ENCODE assay signal across 1 cellular context in genomic region chr3:184176377-184177330, GRCh38.
TF ChIP-seq lines count a peak whose summit lies in the region.

No MANE protein-coding gene starts in this region.

TF ChIP-seq in K562, 482 proteins besides CTCF, POLR2A, EP300 and RAD21 (continues in another document):
- TF ChIP-seq ZC3H8 (IDR thresholded peaks at IDR 0.05) (no peak), IRF2 (CRISPR knock-in tag; IDR thresholded peaks at IDR 0.05) (no peak), POLR2H (tag; IDR thresholded peaks at IDR 0.05; ENCODE audit: low read depth) (peak; percentile 32; the same call in 1 of the 2 replicates), POLR2G (IDR thresholded peaks at IDR 0.05; ENCODE audit: low read depth, low read length) (peak; percentile 50), ATF7 (IDR thresholded peaks at IDR 0.05) (peak; percentile 49; the same call in 1 of the 2 replicates), ELK3 (CRISPR knock-in tag; IDR thresholded peaks at IDR 0.05) (no peak), RBFOX2 (IDR thresholded peaks at IDR 0.05; ENCODE audit: low read depth, low read length) (peak; percentile 63), ETV5 (CRISPR knock-in tag; IDR thresholded peaks at IDR 0.05; ENCODE audit: low read depth) (peak; percentile 61; the same call in 1 of the 2 replicates), SIN3A (IDR thresholded peaks at IDR 0.05; ENCODE audit: borderline replicate concordance in 2 of 2, control insufficient read depth in 1 of 2, low read depth in 2 of 2, low read length in 2 of 2) (0 out of 4 replicates have a peak, but pooled peaks of 1 of the 2 experiments have one; percentile 11), C11orf30 (IDR thresholded peaks at IDR 0.05; ENCODE audit: low read depth) (no peak), FIP1L1 (IDR thresholded peaks at IDR 0.05; ENCODE audit: low read depth, low read length, poor library complexity, severe bottlenecking) (no peak), PHF8 (IDR thresholded peaks at IDR 0.05; ENCODE audit: borderline replicate concordance, low read length) (peak; percentile 45; the same call in 1 of the 2 replicates), HMBOX1 (IDR thresholded peaks at IDR 0.05) (no peak), E2F6 (IDR thresholded peaks at IDR 0.05; ENCODE audit: borderline replicate concordance in 1 of 2, extremely low read depth in 1 of 2, insufficient read depth in 1 of 2, insufficient read length in 1 of 2, low read depth in 1 of 2, low read length in 1 of 2, poor library complexity in 1 of 2, severe bottlenecking in 1 of 2) (peak in 1 of 2 experiments; percentile 26), GABPA (tag; conservative IDR thresholded peaks at IDR 0.05; ENCODE audit: low read depth) (peak; percentile 33; the same call in 1 of the 2 replicates), HDAC1 (IDR thresholded peaks at IDR 0.05) (peak in 1 of 2 experiments; percentile 20; a peak in 1 of 4 replicates), UBTF (IDR thresholded peaks at IDR 0.05; ENCODE audit: borderline replicate concordance in 1 of 2, low read depth in 2 of 2, low read length in 2 of 2) (peak; percentile 31 to 70; a peak in 2 of 4 replicates), ETV1 (tag; conservative IDR thresholded peaks at IDR 0.05; ENCODE audit: low read depth) (peak; percentile 27; the same call in 1 of the 2 replicates), JUND (IDR thresholded peaks at IDR 0.05; ENCODE audit: borderline replicate concordance, low read depth, low read length) (peak; percentile 81), JUND (tag; IDR thresholded peaks at IDR 0.05; ENCODE audit: borderline replicate concordance, low read depth, low read length) (peak; percentile 51; the same call in 1 of the 3 replicates), ATF1 (CRISPR knock-in tag; IDR thresholded peaks at IDR 0.05) (no peak), ATF1 (tag; IDR thresholded peaks at IDR 0.05) (peak; percentile 25; the same call in 1 of the 2 replicates), TFAP4 (CRISPR knock-in tag; IDR thresholded peaks at IDR 0.05; ENCODE audit: borderline replicate concordance) (peak; percentile 53; the same call in 1 of the 2 replicates), ZBTB9 (CRISPR knock-in tag; IDR thresholded peaks at IDR 0.05) (no peak), TAL1 (IDR thresholded peaks at IDR 0.05) (no peak), SMARCA4 (IDR thresholded peaks at IDR 0.05) (0 out of 2 replicates have a peak, but pooled peaks have one; percentile 19), PRDM10 (IDR thresholded peaks at IDR 0.05; ENCODE audit: partially characterized antibody) (peak; percentile 76), E2F5 (CRISPR knock-in tag; IDR thresholded peaks at IDR 0.05) (no peak), POLR2AphosphoS5 (IDR thresholded peaks at IDR 0.05; ENCODE audit: control insufficient read depth, insufficient read depth, low read depth, low read length) (peak; percentile 31; the same call in 1 of the 2 replicates), JUN (IDR thresholded peaks at IDR 0.05; ENCODE audit: borderline replicate concordance, low read depth, low read length) (0 out of 2 replicates have a peak, but pooled peaks have one; percentile 37), JUN (CRISPR knock-in tag; IDR thresholded peaks at IDR 0.05; ENCODE audit: borderline replicate concordance) (no peak), FOSL1 (tag; conservative IDR thresholded peaks at IDR 0.05) (peak; percentile 89), MYC (IDR thresholded peaks at IDR 0.05; ENCODE audit: low read depth, low read length) (peak; percentile 30; the same call in 1 of the 2 replicates), MYC (CRISPR knock-in tag; IDR thresholded peaks at IDR 0.05; ENCODE audit: borderline replicate concordance, low read depth) (no peak), VEZF1 (CRISPR knock-in tag; IDR thresholded peaks at IDR 0.05) (peak; percentile 86), ELF1 (tag; IDR thresholded peaks at IDR 0.05) (peak; percentile 54), YY1 (IDR thresholded peaks at IDR 0.05; ENCODE audit: borderline replicate concordance in 1 of 3, control insufficient read depth in 1 of 3, extremely low read depth in 1 of 3, insufficient read depth in 3 of 3, insufficient read length in 1 of 3, insufficient replicate concordance in 2 of 3, low read depth in 1 of 3, low read length in 2 of 3) (peak; percentile 1 to 92 (median 77)), SPI1 (IDR thresholded peaks at IDR 0.05; ENCODE audit: borderline replicate concordance, low read depth, low read length) (peak; percentile 96), ZNF146 (CRISPR knock-in tag; IDR thresholded peaks at IDR 0.05; ENCODE audit: unreplicated experiment) (no peak), TEAD4 (IDR thresholded peaks at IDR 0.05; ENCODE audit: low read length) (peak; percentile 35; the same call in 1 of the 2 replicates), TEAD4 (CRISPR knock-in tag; IDR thresholded peaks at IDR 0.05; ENCODE audit: borderline replicate concordance) (no peak), SOX6 (IDR thresholded peaks at IDR 0.05) (0 out of 2 replicates have a peak, but pooled peaks have one; percentile 16), SMAD1 (IDR thresholded peaks at IDR 0.05; ENCODE audit: low read depth, low read length, partially characterized antibody) (no peak), EP400 (IDR thresholded peaks at IDR 0.05) (peak; percentile 40; the same call in 1 of the 2 replicates), ZNF280A (IDR thresholded peaks at IDR 0.05; ENCODE audit: low read depth, partially characterized antibody) (no peak), KDM5B (IDR thresholded peaks at IDR 0.05; ENCODE audit: insufficient replicate concordance, low read depth, low read length) (peak; percentile 50), RCOR1 (IDR thresholded peaks at IDR 0.05; ENCODE audit: borderline replicate concordance in 1 of 2, low read depth in 2 of 2, low read length in 2 of 2) (peak in 1 of 2 experiments; percentile 73; a peak in 2 of 4 replicates), SP1 (CRISPR knock-in tag; IDR thresholded peaks at IDR 0.05) (peak; percentile 41; the same call in 1 of the 2 replicates), ZBTB1 (CRISPR knock-in tag; IDR thresholded peaks at IDR 0.05; ENCODE audit: borderline replicate concordance, low read depth) (0 out of 2 replicates have a peak, but pooled peaks have one; percentile 3), TAF1 (IDR thresholded peaks at IDR 0.05; ENCODE audit: control insufficient read depth, extremely low read depth, insufficient read depth, low read length, severe bottlenecking) (peak; percentile 63)
